In the genomic region with DNA sequence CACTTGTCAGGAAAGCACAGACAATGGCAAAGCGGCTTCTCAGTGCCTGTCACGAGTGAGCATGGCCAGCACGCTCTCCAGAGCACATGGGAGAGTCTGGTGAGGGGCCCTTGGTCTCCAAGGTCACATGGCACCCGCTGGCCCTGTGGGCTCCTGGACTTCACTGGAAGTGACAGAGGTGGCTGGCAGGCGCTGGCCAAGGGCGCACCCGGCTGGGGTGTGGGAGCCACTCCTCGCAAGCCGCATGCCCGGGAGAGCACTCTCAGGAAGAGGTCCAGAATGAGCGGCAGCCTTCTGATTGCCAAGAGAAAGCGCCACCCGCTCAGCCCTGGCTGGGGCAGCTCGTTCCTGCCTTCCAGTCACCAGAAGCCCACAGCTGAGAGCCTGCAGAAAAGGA, we compare ENCODE assay signal across 12 cellular contexts. TPM values are rescaled to one million over a fixed set of nuclear protein-coding genes. Genes with fewer than 3 reads are reported as not detected.
A peak's percentile ranks its signal among the peaks of the same experiment; 100 is the strongest.
DNase-seq lines count a peak whose midpoint lies in the region; ATAC-seq and TF ChIP-seq lines count a peak whose summit lies in the region.
"Had no signal": no experiment of that assay in that cellular context is flagged by ENCODE, and none has a peak within 500 bp of the region (broad histone marks: within the 10 kb centered on the region; RNA-seq: fewer than 3 reads in every experiment).

No MANE protein-coding gene starts in this region.

- no peak for TF ChIP-seq POLR2A in gastroesophageal sphincter (IDR thresholded peaks at IDR 0.05)
- no peak for TF ChIP-seq POLR2A in suprapubic skin (IDR thresholded peaks at IDR 0.05)

- no peak for TF ChIP-seq CTCF in gastroesophageal sphincter (IDR thresholded peaks at IDR 0.05)
- TF ChIP-seq CTCF in suprapubic skin (IDR thresholded peaks at IDR 0.05), result no peak

- H3K4me3 Mint-ChIP-seq in T-helper 17 cell, result no peak overlapping the region
- H3K4me3 Mint-ChIP-seq: B cell, nephron progenitor cell had no signal

- peaks cover 0 to 9% of the 10 kb centered on the region in 2 donors for H3K36me3 ChIP-seq in gastroesophageal sphincter
- peaks cover 9% of the 10 kb centered on the region for H3K36me3 ChIP-seq in suprapubic skin

- peaks cover 32% of the 10 kb centered on the region for H3K4me1 Mint-ChIP-seq in T-helper 17 cell

- H3K27ac Mint-ChIP-seq in T-helper 17 cell, result peak overlapping the region; percentile 63
- H3K27ac Mint-ChIP-seq: B cell, nephron progenitor cell had no signal

- no peaks in the 10 kb centered on the region for H3K9me3 ChIP-seq in T-helper 17 cell (ENCODE audit: control insufficient read depth, low read length, poor library complexity, severe bottlenecking)
- H3K9me3 ChIP-seq in gastroesophageal sphincter, result no peaks in the 10 kb centered on the region
- H3K9me3 ChIP-seq in suprapubic skin, result no peaks in the 10 kb centered on the region

- peaks cover 9% of the 10 kb centered on the region for H3K36me3 Mint-ChIP-seq in T-helper 17 cell (ENCODE audit: low read depth)

- H3K27ac ChIP-seq in gastroesophageal sphincter, result peak overlapping the region in 3 of 4 donors; percentile 16 to 63 (median 55)
- peak overlapping the region; percentile 66 for H3K27ac ChIP-seq in suprapubic skin

- H3K27me3 Mint-ChIP-seq in T-helper 17 cell, result no peaks in the 10 kb centered on the region
- H3K27me3 Mint-ChIP-seq: B cell had no signal

- ATAC-seq in T-helper 17 cell (no peak), gastroesophageal sphincter (no peak), HG03025 (IDR thresholded peaks at IDR 0.05; ENCODE audit: low FRiP score, unreplicated experiment) (no peak)
- ATAC-seq in activated CD4-positive, CD25-positive, alpha-beta regulatory T cell treated with anti-CD3 and anti-CD28 coated beads, Interleukin-2, amount 50 U/mL, for 24 hours, result no peak

- TF ChIP-seq EP300 in gastroesophageal sphincter (IDR thresholded peaks at IDR 0.05), result no peak
- TF ChIP-seq EP300 in suprapubic skin (IDR thresholded peaks at IDR 0.05), result no peak

- H3K4me3 ChIP-seq in gastroesophageal sphincter, result no peak overlapping the region
- H3K4me3 ChIP-seq in suprapubic skin, result no peak overlapping the region
- H3K4me3 ChIP-seq: smooth muscle cell had no signal

- H3K27me3 ChIP-seq in gastroesophageal sphincter (no peaks in the 10 kb centered on the region), suprapubic skin (no peaks in the 10 kb centered on the region)

- WGBS in gastroesophageal sphincter (ENCODE audit: low coverage in 1 of 2), 2 donors, result 60% methylated on average over 1 of the region's 14 CpGs; no CpG with 5 or more reads in 1 of the 2 donors
- 6% methylated on average over 4 of the region's 14 CpGs for WGBS in suprapubic skin

- no peak for DNase-seq in T-helper 17 cell
- peak; percentile 63 for DNase-seq in medulla oblongata (ENCODE audit: extremely low spot score)
- no peak for DNase-seq in suprapubic skin (ENCODE audit: low spot score in 2 of 2)
- DNase-seq in Kasumi-1 (lab: John Stamatoyannopoulos, UW), result no peak
- no peak for DNase-seq in NCI-H128 (lab: John Stamatoyannopoulos, UW; ENCODE audit: unreplicated experiment)
- DNase-seq: activated effector memory CD4-positive, alpha-beta T cell treated with anti-CD3 and anti-CD28 coated beads, Interleukin-2, amount 50 U/mL, for 16 hours; nephron progenitor cell had no signal

- peaks cover 0 to 92% (median 60%) of the 10 kb centered on the region in 3 donors for H3K4me1 ChIP-seq in gastroesophageal sphincter
- peaks cover 71% of the 10 kb centered on the region for H3K4me1 ChIP-seq in suprapubic skin

RNA-seq across cellular contexts. Expression of gene MOB2, which starts 17.1 kb away (rescaled TPM):
- total RNA-seq in T-helper 17 cell (10 to 100 TPM; 65.0 to 65.7 TPM), gastroesophageal sphincter (100 to 1,000 TPM in 2 of 4 donors, 10 to 100 TPM in 2; 59.6 to 103 (median 87.8) TPM), suprapubic skin (100 to 1,000 TPM in 1 of 4 donors, 10 to 100 TPM in 3; 63.8 to 104 (median 95.8) TPM)
